ENCODE assay signal across 29 cellular contexts in the genomic region with DNA sequence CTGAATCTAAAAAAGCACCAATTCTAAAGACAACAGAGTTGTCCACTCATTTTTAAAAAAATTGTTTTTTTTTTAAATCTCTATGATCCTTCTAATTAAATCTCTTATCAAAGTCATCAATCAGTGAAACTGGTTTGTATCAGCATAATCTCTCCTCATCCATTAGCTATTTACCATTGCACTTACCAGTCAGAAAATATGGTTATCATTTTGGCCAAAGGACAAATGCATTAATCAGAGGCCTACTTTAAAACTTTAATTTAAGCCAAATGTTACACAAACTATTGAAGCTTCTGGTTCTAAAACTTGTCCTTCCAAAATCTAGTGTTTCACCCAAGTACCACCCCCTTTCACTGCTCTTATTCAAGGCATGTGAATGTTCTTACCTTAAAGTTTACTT.
"Had no signal": no experiment of that assay in that cellular context is flagged by ENCODE, and none has a peak within 500 bp of the region (broad histone marks: within the 10 kb centered on the region; RNA-seq: fewer than 3 reads in every experiment).

No MANE protein-coding gene starts in this region.

- H3K9me3 Mint-ChIP-seq: activated CD4-positive, alpha-beta T cell treated with anti-CD3 and anti-CD28 coated beads, Interleukin-2, amount 10 ng/mL, durations not matched to agents 7 days and 5 days; activated naive CD8-positive, alpha-beta T cell treated with anti-CD3 and anti-CD28 coated beads, Interleukin-2, amount 10 ng/mL, durations not matched to agents 7 days and 5 days; immature natural killer cell; nephron progenitor cell; stimulated activated naive CD8-positive, alpha-beta T cell treated with anti-CD3 and anti-CD28 coated beads, Interleukin-15, Interleukin-2, amounts not matched to agents 100 ng/mL and 50 ng/mL, for 24 hours had no signal

- ATAC-seq: gastroesophageal sphincter, left colon, pancreas, sciatic nerve had no signal

- H3K27ac Mint-ChIP-seq: activated CD4-positive, alpha-beta T cell treated with anti-CD3 and anti-CD28 coated beads, Interleukin-2, amount 10 ng/mL, durations not matched to agents 7 days and 5 days; activated naive CD8-positive, alpha-beta T cell treated with anti-CD3 and anti-CD28 coated beads, Interleukin-2, amount 10 ng/mL, durations not matched to agents 7 days and 5 days; nephron progenitor cell; stimulated activated naive CD8-positive, alpha-beta T cell treated with anti-CD3 and anti-CD28 coated beads, Interleukin-15, Interleukin-2, amounts not matched to agents 100 ng/mL and 50 ng/mL, for 24 hours had no signal

- H3K27me3 Mint-ChIP-seq: activated CD4-positive, alpha-beta T cell treated with anti-CD3 and anti-CD28 coated beads, Interleukin-2, amount 10 ng/mL, durations not matched to agents 7 days and 5 days; activated naive CD8-positive, alpha-beta T cell treated with anti-CD3 and anti-CD28 coated beads, Interleukin-2, amount 10 ng/mL, durations not matched to agents 7 days and 5 days; stimulated activated naive CD8-positive, alpha-beta T cell treated with anti-CD3 and anti-CD28 coated beads, Interleukin-15, Interleukin-2, amounts not matched to agents 100 ng/mL and 50 ng/mL, for 24 hours had no signal

- H3K9me3 ChIP-seq: gastroesophageal sphincter, pancreas, prostate gland, thyroid gland, upper lobe of left lung, vagina had no signal

- H3K36me3 ChIP-seq: prostate gland had no signal

- H3K4me3 ChIP-seq: gastroesophageal sphincter, pancreas, prostate gland, skin epidermis, thyroid gland, upper lobe of left lung, vagina had no signal

- H3K27ac ChIP-seq: brain microvascular endothelial cell, gastroesophageal sphincter, pancreas, prostate gland, skin epidermis, thyroid gland, upper lobe of left lung, vagina had no signal

- DNase-seq: activated CD4-positive, alpha-beta T cell treated with anti-CD3 and anti-CD28 coated beads, Interleukin-2, amount 10 ng/mL, durations not matched to agents 7 days and 5 days; activated CD4-positive, CD25-positive, alpha-beta regulatory T cell treated with anti-CD3 and anti-CD28 coated beads, Interleukin-2, amount 50 U/mL, for 72 hours; activated naive CD4-positive, alpha-beta T cell; activated naive CD8-positive, alpha-beta T cell treated with anti-CD3 and anti-CD28 coated beads, Interleukin-2, amount 10 ng/mL, durations not matched to agents 7 days and 5 days; amniotic stem cell; brain microvascular endothelial cell; cortex of kidney; head of caudate nucleus; hypothalamus; immature natural killer cell; kidney; left colon; mammary epithelial cell; nephron progenitor cell; nucleus accumbens; pancreas; retina; stimulated activated CD4-positive, alpha-beta T cell treated with anti-CD3 and anti-CD28 coated beads, Interleukin-12 subunit alpha, Interleukin-12 subunit beta, amount 100 ng/mL, for 4 hours; stimulated activated CD4-positive, alpha-beta T cell treated with anti-CD3 and anti-CD28 coated beads, Interleukin-4, amount 100 ng/mL, for 1 hour; substantia nigra; T-helper 2 cell; thyroid gland; upper lobe of left lung had no signal

- H3K27me3 ChIP-seq: brain microvascular endothelial cell, gastroesophageal sphincter, pancreas, thyroid gland, upper lobe of left lung, vagina had no signal

- H3K4me3 Mint-ChIP-seq: activated CD4-positive, alpha-beta T cell treated with anti-CD3 and anti-CD28 coated beads, Interleukin-2, amount 10 ng/mL, durations not matched to agents 7 days and 5 days; activated naive CD8-positive, alpha-beta T cell treated with anti-CD3 and anti-CD28 coated beads, Interleukin-2, amount 10 ng/mL, durations not matched to agents 7 days and 5 days; immature natural killer cell; nephron progenitor cell; stimulated activated naive CD8-positive, alpha-beta T cell treated with anti-CD3 and anti-CD28 coated beads, Interleukin-15, Interleukin-2, amounts not matched to agents 100 ng/mL and 50 ng/mL, for 24 hours had no signal
